ENCODE assay signal across 8 cellular contexts in the genomic region with DNA sequence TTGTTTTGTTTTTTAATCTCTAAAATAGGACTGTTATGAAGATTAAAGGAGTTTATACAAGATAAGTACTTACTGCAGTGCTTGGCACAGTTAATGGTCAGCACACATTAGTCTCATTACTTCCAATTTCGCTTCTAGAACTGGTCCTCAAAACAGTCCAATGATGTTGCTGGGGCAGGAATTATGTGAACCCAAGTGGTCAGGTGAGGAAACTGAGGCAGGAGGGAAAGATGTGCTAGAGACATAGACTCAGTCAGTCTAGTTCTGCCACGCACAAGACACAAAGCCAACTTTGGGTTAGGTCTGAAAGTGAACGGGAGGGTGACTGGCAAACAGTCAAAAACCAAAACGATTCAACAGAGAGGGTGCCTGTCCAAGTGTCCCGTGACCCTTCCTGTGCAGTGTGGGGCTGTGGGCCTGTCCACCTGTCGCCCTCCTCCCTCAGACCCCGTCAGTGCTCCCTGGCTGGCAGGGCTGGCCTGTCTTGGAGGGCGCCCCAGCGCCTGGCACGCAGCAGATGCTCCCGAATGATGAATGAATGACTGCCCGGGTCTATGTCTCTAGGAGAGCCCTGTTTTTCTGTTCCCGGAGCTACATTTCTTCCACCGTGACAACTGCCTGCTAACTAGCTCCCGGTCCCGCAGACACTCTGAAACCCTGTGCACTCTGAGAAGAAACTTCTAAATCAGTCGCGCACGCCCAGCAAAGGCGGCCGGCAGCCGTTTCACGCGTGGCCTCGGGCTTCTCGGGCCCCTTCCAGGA. TPM values are rescaled to one million over a fixed set of nuclear protein-coding genes. Genes with fewer than 3 reads are reported as not detected.
DNase-seq lines count a peak whose midpoint lies in the region; ATAC-seq and TF ChIP-seq lines count a peak whose summit lies in the region.

No MANE protein-coding gene starts in this region.

- no peaks in the 10 kb centered on the region for H3K36me3 ChIP-seq in body of pancreas (replicated peaks in 1 of 2; ENCODE audit: insufficient read depth in 1 of 2, low read depth in 2 of 2)
- no peaks in the 10 kb centered on the region for H3K36me3 ChIP-seq in uterus

- H3K4me3 Mint-ChIP-seq in memory B cell = peak overlapping the region; percentile 92

- H3K27ac ChIP-seq in body of pancreas (peak overlapping the region in 2 of 4 donors; percentile 9 to 81), uterus (no peak overlapping the region)

- peaks cover 26% of the 10 kb centered on the region for H3K4me1 ChIP-seq in body of pancreas
- peaks cover 0 to 6% of the 10 kb centered on the region in 2 donors for H3K4me1 ChIP-seq in uterus

- H3K27me3 ChIP-seq in body of pancreas = no peaks in the 10 kb centered on the region
- H3K27me3 ChIP-seq in uterus = no peaks in the 10 kb centered on the region

- H3K27ac Mint-ChIP-seq in memory B cell = peak overlapping the region; percentile 75

- H3K9me3 ChIP-seq in body of pancreas (no peaks in the 10 kb centered on the region), uterus (no peaks in the 10 kb centered on the region)

- peaks cover 18% of the 10 kb centered on the region for H3K4me1 Mint-ChIP-seq in memory B cell

- intact Hi-C loops in Right ventricle myocardium inferior (cut with DNase I) = loop anchor here (5.0 kb wide), 1 partner anchor 52 kb away; no protein-coding TSS in a partner anchor
- intact Hi-C loops in left cardiac atrium (cut with DNase I) = loop anchor here in 1 of 2 donors (10.0 kb wide), 1 partner anchor 59 kb away; no protein-coding TSS in a partner anchor
- intact Hi-C loops in body of pancreas (cut with DNase I) = no loop called here
- intact Hi-C loops in uterus (cut with DNase I; ENCODE audit: low total_unique reads) = no loop called here

- H3K9me3 Mint-ChIP-seq in memory B cell = no peaks in the 10 kb centered on the region

- TF ChIP-seq CTCF in body of pancreas (IDR thresholded peaks at IDR 0.05) (no peak), uterus (IDR thresholded peaks at IDR 0.05) (no peak)

- DNase-seq in Right ventricle myocardium inferior (ENCODE audit: missing footprints) = peak; percentile 49
- no peak for DNase-seq in left cardiac atrium
- no peak for DNase-seq in body of pancreas
- DNase-seq in memory B cell (ENCODE audit: low spot score in 2 of 2) = no peak
- DNase-seq in uterus = no peak
- DNase-seq in dedifferentiated amniotic fluid mesenchymal stem cell (ENCODE audit: extremely low spot score) = no peak
- DNase-seq in hepatic stellate cell (ENCODE audit: low spot score) = no peak

- H3K27me3 Mint-ChIP-seq in memory B cell = no peaks in the 10 kb centered on the region

- TF ChIP-seq POLR2A in body of pancreas (IDR thresholded peaks at IDR 0.05) (peak in 2 of 3 donors; percentile 47 to 60), uterus (IDR thresholded peaks at IDR 0.05) (no peak)

- H3K4me3 ChIP-seq in body of pancreas = peak overlapping the region in 1 of 2 donors; percentile 4
- H3K4me3 ChIP-seq in uterus = peak overlapping the region; percentile 60 to 65

- no peaks in the 10 kb centered on the region for H3K36me3 Mint-ChIP-seq in memory B cell

- 9 to 15% methylated on average over 15 to 26 of the region's 26 CpGs for WGBS in body of pancreas, 2 donors

- ATAC-seq in Right ventricle myocardium inferior = no peak
- ATAC-seq in left cardiac atrium = no peak
- no peak for ATAC-seq in body of pancreas
- no peak for ATAC-seq in memory B cell (ENCODE audit: low read depth)
- ATAC-seq in HG03139 (IDR thresholded peaks at IDR 0.05; ENCODE audit: unreplicated experiment) = no peak

RNA-seq across cellular contexts. Expression of a gene that starts 2.4 kb away (rescaled TPM):
- total RNA-seq in Right ventricle myocardium inferior (1.2 TPM), left cardiac atrium (1 to 10 TPM; 1.7 to 4.1 TPM), body of pancreas (1 to 10 TPM; 1.3 to 4.2 TPM), uterus (10 to 100 TPM in 1 of 4 donors, 1 to 10 TPM in 3; 1.5 to 15.3 (median 8.5) TPM)

Comparison
In these comparisons a context has a peak if more than half of its experiments do, and no peak if none do; other contexts are left out.
1. POLR2A ChIP-seq: peak in body of pancreas (2 of 3); none in uterus (0 of 2).